ENCODE assay signal across 1 cellular context in the genomic region with DNA sequence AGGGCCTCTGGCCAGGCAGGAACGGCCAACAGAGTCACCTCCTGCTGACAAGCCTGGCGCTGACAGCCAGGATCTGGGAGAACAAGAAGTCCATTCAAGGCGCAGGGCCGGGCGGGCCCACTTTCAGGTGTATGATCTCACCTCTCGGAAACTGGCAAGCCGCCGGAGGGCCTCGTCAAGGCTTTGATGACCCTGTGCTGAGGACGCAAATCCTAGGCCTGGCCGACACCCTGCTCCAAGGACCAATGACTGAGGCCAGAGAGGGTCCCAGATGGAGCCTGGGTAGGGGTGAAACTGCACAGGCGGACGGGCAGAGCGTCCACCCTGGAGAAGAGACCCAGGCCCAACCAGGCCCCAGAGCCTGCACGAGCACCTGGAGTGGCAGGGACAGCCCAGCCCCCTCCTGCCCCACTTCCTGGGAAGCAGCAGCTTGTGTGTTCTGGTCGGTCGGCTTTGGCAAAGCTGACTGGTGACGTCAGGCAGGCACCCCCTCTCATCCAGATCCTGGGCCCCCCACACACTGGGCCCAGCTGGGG.
TF ChIP-seq lines count a peak whose summit lies in the region.

No MANE protein-coding gene starts in this region.

TF ChIP-seq in HepG2, 621 proteins besides CTCF, POLR2A, EP300 and RAD21 (continues in another document):
- peak; percentile 31; the same call in 1 of the 2 replicates for TF ChIP-seq MEIS1 (CRISPR knock-in tag; IDR thresholded peaks at IDR 0.05; ENCODE audit: borderline replicate concordance)
- TF ChIP-seq, protein P1, sequence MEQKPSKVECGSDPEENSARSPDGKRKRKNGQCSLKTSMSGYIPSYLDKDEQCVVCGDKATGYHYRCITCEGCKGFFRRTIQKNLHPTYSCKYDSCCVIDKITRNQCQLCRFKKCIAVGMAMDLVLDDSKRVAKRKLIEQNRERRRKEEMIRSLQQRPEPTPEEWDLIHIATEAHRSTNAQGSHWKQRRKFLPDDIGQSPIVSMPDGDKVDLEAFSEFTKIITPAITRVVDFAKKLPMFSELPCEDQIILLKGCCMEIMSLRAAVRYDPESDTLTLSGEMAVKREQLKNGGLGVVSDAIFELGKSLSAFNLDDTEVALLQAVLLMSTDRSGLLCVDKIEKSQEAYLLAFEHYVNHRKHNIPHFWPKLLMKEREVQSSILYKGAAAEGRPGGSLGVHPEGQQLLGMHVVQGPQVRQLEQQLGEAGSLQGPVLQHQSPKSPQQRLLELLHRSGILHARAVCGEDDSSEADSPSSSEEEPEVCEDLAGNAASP (CRISPR knock-in tag; IDR thresholded peaks at IDR 0.05; ENCODE audit: borderline replicate concordance), result peak; percentile 83; the same call in 1 of the 2 replicates
- 0 out of 2 replicates have a peak, but pooled peaks have one; percentile 29 for TF ChIP-seq ZNF143 (CRISPR knock-in tag; IDR thresholded peaks at IDR 0.05)
- TF ChIP-seq HNF4G (IDR thresholded peaks at IDR 0.05; ENCODE audit: borderline replicate concordance, low read depth, low read length), result 0 out of 2 replicates have a peak, but pooled peaks have one; percentile 6
- TF ChIP-seq HNF4G (CRISPR knock-in tag; IDR thresholded peaks at IDR 0.05; ENCODE audit: borderline replicate concordance, low read depth), result no peak
- TF ChIP-seq HMG20A (CRISPR knock-in tag; IDR thresholded peaks at IDR 0.05; ENCODE audit: borderline replicate concordance), result no peak
- 0 out of 2 replicates have a peak, but pooled peaks have one; percentile 25 for TF ChIP-seq BORCS8-MEF2B (CRISPR knock-in tag; IDR thresholded peaks at IDR 0.05)
- TF ChIP-seq, protein P2, sequence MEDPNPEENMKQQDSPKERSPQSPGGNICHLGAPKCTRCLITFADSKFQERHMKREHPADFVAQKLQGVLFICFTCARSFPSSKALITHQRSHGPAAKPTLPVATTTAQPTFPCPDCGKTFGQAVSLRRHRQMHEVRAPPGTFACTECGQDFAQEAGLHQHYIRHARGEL (CRISPR knock-in tag; IDR thresholded peaks at IDR 0.05), result no peak
- no peak for TF ChIP-seq ZC3H4 (CRISPR knock-in tag; IDR thresholded peaks at IDR 0.05; ENCODE audit: borderline replicate concordance)
- TF ChIP-seq, protein P3, sequence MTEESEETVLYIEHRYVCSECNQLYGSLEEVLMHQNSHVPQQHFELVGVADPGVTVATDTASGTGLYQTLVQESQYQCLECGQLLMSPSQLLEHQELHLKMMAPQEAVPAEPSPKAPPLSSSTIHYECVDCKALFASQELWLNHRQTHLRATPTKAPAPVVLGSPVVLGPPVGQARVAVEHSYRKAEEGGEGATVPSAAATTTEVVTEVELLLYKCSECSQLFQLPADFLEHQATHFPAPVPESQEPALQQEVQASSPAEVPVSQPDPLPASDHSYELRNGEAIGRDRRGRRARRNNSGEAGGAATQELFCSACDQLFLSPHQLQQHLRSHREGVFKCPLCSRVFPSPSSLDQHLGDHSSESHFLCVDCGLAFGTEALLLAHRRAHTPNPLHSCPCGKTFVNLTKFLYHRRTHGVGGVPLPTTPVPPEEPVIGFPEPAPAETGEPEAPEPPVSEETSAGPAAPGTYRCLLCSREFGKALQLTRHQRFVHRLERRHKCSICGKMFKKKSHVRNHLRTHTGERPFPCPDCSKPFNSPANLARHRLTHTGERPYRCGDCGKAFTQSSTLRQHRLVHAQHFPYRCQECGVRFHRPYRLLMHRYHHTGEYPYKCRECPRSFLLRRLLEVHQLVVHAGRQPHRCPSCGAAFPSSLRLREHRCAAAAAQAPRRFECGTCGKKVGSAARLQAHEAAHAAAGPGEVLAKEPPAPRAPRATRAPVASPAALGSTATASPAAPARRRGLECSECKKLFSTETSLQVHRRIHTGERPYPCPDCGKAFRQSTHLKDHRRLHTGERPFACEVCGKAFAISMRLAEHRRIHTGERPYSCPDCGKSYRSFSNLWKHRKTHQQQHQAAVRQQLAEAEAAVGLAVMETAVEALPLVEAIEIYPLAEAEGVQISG (CRISPR knock-in tag; IDR thresholded peaks at IDR 0.05), result 0 out of 2 replicates have a peak, but pooled peaks have one; percentile 10
- no peak for TF ChIP-seq KDM5A (IDR thresholded peaks at IDR 0.05; ENCODE audit: borderline replicate concordance, low read length)
- TF ChIP-seq ZNF292 (CRISPR knock-in tag; IDR thresholded peaks at IDR 0.05; ENCODE audit: borderline replicate concordance, low read depth), result peak; percentile 44; the same call in 1 of the 2 replicates
- 0 out of 2 replicates have a peak, but pooled peaks have one; percentile 36 for TF ChIP-seq ZNF138 (CRISPR knock-in tag; IDR thresholded peaks at IDR 0.05; ENCODE audit: low read depth)
- peak; percentile 77 for TF ChIP-seq ZFY (CRISPR knock-in tag; IDR thresholded peaks at IDR 0.05)
- TF ChIP-seq, protein P4, sequence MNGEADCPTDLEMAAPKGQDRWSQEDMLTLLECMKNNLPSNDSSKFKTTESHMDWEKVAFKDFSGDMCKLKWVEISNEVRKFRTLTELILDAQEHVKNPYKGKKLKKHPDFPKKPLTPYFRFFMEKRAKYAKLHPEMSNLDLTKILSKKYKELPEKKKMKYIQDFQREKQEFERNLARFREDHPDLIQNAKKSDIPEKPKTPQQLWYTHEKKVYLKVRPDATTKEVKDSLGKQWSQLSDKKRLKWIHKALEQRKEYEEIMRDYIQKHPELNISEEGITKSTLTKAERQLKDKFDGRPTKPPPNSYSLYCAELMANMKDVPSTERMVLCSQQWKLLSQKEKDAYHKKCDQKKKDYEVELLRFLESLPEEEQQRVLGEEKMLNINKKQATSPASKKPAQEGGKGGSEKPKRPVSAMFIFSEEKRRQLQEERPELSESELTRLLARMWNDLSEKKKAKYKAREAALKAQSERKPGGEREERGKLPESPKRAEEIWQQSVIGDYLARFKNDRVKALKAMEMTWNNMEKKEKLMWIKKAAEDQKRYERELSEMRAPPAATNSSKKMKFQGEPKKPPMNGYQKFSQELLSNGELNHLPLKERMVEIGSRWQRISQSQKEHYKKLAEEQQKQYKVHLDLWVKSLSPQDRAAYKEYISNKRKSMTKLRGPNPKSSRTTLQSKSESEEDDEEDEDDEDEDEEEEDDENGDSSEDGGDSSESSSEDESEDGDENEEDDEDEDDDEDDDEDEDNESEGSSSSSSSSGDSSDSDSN (CRISPR knock-in tag; IDR thresholded peaks at IDR 0.05), result peak; percentile 41; the same call in 1 of the 2 replicates
- peak; percentile 48 for TF ChIP-seq BCL6 (CRISPR knock-in tag; IDR thresholded peaks at IDR 0.05)
- TF ChIP-seq HDAC1 (CRISPR knock-in tag; IDR thresholded peaks at IDR 0.05), result peak; percentile 61; the same call in 1 of the 2 replicates
- TF ChIP-seq, protein P5, sequence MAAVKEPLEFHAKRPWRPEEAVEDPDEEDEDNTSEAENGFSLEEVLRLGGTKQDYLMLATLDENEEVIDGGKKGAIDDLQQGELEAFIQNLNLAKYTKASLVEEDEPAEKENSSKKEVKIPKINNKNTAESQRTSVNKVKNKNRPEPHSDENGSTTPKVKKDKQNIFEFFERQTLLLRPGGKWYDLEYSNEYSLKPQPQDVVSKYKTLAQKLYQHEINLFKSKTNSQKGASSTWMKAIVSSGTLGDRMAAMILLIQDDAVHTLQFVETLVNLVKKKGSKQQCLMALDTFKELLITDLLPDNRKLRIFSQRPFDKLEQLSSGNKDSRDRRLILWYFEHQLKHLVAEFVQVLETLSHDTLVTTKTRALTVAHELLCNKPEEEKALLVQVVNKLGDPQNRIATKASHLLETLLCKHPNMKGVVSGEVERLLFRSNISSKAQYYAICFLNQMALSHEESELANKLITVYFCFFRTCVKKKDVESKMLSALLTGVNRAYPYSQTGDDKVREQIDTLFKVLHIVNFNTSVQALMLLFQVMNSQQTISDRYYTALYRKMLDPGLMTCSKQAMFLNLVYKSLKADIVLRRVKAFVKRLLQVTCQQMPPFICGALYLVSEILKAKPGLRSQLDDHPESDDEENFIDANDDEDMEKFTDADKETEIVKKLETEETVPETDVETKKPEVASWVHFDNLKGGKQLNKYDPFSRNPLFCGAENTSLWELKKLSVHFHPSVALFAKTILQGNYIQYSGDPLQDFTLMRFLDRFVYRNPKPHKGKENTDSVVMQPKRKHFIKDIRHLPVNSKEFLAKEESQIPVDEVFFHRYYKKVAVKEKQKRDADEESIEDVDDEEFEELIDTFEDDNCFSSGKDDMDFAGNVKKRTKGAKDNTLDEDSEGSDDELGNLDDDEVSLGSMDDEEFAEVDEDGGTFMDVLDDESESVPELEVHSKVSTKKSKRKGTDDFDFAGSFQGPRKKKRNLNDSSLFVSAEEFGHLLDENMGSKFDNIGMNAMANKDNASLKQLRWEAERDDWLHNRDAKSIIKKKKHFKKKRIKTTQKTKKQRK (IDR thresholded peaks at IDR 0.05; ENCODE audit: low read length), result no peak
- TF ChIP-seq, protein P6, sequence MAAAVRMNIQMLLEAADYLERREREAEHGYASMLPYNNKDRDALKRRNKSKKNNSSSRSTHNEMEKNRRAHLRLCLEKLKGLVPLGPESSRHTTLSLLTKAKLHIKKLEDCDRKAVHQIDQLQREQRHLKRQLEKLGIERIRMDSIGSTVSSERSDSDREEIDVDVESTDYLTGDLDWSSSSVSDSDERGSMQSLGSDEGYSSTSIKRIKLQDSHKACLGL (CRISPR knock-in tag; IDR thresholded peaks at IDR 0.05), result no peak
- no peak for TF ChIP-seq JARID2 (CRISPR knock-in tag; IDR thresholded peaks at IDR 0.05; ENCODE audit: insufficient replicate concordance)
- TF ChIP-seq RELA (CRISPR knock-in tag; IDR thresholded peaks at IDR 0.05), result no peak
- TF ChIP-seq, protein P7, sequence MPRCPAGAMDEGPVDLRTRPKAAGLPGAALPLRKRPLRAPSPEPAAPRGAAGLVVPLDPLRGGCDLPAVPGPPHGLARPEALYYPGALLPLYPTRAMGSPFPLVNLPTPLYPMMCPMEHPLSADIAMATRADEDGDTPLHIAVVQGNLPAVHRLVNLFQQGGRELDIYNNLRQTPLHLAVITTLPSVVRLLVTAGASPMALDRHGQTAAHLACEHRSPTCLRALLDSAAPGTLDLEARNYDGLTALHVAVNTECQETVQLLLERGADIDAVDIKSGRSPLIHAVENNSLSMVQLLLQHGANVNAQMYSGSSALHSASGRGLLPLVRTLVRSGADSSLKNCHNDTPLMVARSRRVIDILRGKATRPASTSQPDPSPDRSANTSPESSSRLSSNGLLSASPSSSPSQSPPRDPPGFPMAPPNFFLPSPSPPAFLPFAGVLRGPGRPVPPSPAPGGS (CRISPR knock-in tag; IDR thresholded peaks at IDR 0.05), result peak; percentile 55; the same call in 1 of the 2 replicates
- no peak for TF ChIP-seq ZNF326 (CRISPR knock-in tag; IDR thresholded peaks at IDR 0.05; ENCODE audit: borderline replicate concordance)
- no peak for TF ChIP-seq REXO4 (CRISPR knock-in tag; IDR thresholded peaks at IDR 0.05; ENCODE audit: borderline replicate concordance)
- TF ChIP-seq, protein P8, sequence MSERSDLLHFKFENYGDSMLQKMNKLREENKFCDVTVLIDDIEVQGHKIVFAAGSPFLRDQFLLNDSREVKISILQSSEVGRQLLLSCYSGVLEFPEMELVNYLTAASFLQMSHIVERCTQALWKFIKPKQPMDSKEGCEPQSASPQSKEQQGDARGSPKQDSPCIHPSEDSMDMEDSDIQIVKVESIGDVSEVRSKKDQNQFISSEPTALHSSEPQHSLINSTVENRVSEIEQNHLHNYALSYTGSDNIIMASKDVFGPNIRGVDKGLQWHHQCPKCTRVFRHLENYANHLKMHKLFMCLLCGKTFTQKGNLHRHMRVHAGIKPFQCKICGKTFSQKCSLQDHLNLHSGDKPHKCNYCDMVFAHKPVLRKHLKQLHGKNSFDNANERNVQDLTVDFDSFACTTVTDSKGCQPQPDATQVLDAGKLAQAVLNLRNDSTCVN (CRISPR knock-in tag; IDR thresholded peaks at IDR 0.05; ENCODE audit: borderline replicate concordance), result no peak
- no peak for TF ChIP-seq SATB2 (CRISPR knock-in tag; IDR thresholded peaks at IDR 0.05)
- 0 out of 2 replicates have a peak, but pooled peaks have one; percentile 24 for TF ChIP-seq ATF7 (IDR thresholded peaks at IDR 0.05)
- peak; percentile 63; the same call in 1 of the 2 replicates for TF ChIP-seq ATF7 (CRISPR knock-in tag; IDR thresholded peaks at IDR 0.05)
- TF ChIP-seq FOXK2 (IDR thresholded peaks at IDR 0.05), result no peak
- no peak for TF ChIP-seq ZNF547 (CRISPR knock-in tag; IDR thresholded peaks at IDR 0.05)
- TF ChIP-seq FIP1L1 (IDR thresholded peaks at IDR 0.05; ENCODE audit: borderline replicate concordance, insufficient read depth, low read depth, low read length), result no peak
- TF ChIP-seq, protein P9, sequence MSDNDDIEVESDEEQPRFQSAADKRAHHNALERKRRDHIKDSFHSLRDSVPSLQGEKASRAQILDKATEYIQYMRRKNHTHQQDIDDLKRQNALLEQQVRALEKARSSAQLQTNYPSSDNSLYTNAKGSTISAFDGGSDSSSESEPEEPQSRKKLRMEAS (IDR thresholded peaks at IDR 0.05), result no peak; the same call in 1 of the 2 replicates
- peak; percentile 58; the same call in 1 of the 2 replicates for TF ChIP-seq CREM (IDR thresholded peaks at IDR 0.05)
- TF ChIP-seq CREM (CRISPR knock-in tag; IDR thresholded peaks at IDR 0.05), result no peak
- TF ChIP-seq NFIC (IDR thresholded peaks at IDR 0.05; ENCODE audit: low read length), result no peak
- TF ChIP-seq MAFF (IDR thresholded peaks at IDR 0.05; ENCODE audit: low read depth, low read length), result no peak
- peak; percentile 27; the same call in 1 of the 2 replicates for TF ChIP-seq ESRRA (CRISPR knock-in tag; IDR thresholded peaks at IDR 0.05; ENCODE audit: low read depth)
- TF ChIP-seq, protein P10, sequence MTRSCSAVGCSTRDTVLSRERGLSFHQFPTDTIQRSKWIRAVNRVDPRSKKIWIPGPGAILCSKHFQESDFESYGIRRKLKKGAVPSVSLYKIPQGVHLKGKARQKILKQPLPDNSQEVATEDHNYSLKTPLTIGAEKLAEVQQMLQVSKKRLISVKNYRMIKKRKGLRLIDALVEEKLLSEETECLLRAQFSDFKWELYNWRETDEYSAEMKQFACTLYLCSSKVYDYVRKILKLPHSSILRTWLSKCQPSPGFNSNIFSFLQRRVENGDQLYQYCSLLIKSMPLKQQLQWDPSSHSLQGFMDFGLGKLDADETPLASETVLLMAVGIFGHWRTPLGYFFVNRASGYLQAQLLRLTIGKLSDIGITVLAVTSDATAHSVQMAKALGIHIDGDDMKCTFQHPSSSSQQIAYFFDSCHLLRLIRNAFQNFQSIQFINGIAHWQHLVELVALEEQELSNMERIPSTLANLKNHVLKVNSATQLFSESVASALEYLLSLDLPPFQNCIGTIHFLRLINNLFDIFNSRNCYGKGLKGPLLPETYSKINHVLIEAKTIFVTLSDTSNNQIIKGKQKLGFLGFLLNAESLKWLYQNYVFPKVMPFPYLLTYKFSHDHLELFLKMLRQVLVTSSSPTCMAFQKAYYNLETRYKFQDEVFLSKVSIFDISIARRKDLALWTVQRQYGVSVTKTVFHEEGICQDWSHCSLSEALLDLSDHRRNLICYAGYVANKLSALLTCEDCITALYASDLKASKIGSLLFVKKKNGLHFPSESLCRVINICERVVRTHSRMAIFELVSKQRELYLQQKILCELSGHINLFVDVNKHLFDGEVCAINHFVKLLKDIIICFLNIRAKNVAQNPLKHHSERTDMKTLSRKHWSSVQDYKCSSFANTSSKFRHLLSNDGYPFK (CRISPR knock-in tag; IDR thresholded peaks at IDR 0.05; ENCODE audit: borderline replicate concordance), result no peak
- TF ChIP-seq, protein P11, sequence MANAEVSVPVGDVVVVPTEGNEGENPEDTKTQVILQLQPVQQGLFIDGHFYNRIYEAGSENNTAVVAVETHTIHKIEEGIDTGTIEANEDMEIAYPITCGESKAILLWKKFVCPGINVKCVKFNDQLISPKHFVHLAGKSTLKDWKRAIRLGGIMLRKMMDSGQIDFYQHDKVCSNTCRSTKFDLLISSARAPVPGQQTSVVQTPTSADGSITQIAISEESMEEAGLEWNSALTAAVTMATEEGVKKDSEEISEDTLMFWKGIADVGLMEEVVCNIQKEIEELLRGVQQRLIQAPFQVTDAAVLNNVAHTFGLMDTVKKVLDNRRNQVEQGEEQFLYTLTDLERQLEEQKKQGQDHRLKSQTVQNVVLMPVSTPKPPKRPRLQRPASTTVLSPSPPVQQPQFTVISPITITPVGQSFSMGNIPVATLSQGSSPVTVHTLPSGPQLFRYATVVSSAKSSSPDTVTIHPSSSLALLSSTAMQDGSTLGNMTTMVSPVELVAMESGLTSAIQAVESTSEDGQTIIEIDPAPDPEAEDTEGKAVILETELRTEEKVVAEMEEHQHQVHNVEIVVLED (CRISPR knock-in tag; IDR thresholded peaks at IDR 0.05; ENCODE audit: borderline replicate concordance), result no peak
- TF ChIP-seq GABPB1 (CRISPR knock-in tag; IDR thresholded peaks at IDR 0.05), result peak; percentile 53; the same call in 1 of the 2 replicates
